Comparison of ENCODE assay signal across 1 cellular context in genomic region chr19:18933297-18933696, GRCh38.
TF ChIP-seq lines count a peak whose summit lies in the region.

No MANE protein-coding gene starts in this region.

TF ChIP-seq in SK-N-SH, 30 proteins besides CTCF, POLR2A, EP300 and RAD21:
- TF ChIP-seq JUND (IDR thresholded peaks at IDR 0.05) (no peak), FOXJ3 (CRISPR knock-in tag; IDR thresholded peaks at IDR 0.05) (no peak), NRF1 (IDR thresholded peaks at IDR 0.05; ENCODE audit: low read depth, low read length) (no peak), POLR2AphosphoS5 (IDR thresholded peaks at IDR 0.05; ENCODE audit: low read depth, low read length) (no peak)
